ENCODE assay signal across 1 cellular context in the genomic region with DNA sequence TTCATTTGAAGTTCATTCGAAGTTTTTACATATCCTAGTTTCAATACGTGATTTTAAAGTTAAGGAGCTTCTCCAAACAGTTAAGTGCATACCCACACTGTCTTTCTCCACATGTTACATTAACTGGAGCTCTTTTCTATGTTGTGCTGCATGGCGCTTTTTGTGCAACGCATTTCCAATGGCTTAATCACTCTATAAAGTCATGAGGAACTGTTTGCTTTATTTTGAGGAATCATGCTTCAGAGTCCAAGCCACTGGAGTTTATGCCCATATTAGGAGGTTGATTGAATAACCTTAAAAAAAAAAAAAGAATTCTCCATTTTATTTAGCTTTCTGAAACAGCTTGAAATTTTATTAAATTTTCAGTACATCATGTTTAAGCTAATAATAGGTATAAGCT.
TF ChIP-seq lines count a peak whose summit lies in the region.

No MANE protein-coding gene starts in this region.

TF ChIP-seq in A549, 52 proteins besides CTCF, POLR2A, EP300 and RAD21 (continued from another document):
- TF ChIP-seq SREBF2 (IDR thresholded peaks at IDR 0.05) = no peak
- TF ChIP-seq, protein P1, sequence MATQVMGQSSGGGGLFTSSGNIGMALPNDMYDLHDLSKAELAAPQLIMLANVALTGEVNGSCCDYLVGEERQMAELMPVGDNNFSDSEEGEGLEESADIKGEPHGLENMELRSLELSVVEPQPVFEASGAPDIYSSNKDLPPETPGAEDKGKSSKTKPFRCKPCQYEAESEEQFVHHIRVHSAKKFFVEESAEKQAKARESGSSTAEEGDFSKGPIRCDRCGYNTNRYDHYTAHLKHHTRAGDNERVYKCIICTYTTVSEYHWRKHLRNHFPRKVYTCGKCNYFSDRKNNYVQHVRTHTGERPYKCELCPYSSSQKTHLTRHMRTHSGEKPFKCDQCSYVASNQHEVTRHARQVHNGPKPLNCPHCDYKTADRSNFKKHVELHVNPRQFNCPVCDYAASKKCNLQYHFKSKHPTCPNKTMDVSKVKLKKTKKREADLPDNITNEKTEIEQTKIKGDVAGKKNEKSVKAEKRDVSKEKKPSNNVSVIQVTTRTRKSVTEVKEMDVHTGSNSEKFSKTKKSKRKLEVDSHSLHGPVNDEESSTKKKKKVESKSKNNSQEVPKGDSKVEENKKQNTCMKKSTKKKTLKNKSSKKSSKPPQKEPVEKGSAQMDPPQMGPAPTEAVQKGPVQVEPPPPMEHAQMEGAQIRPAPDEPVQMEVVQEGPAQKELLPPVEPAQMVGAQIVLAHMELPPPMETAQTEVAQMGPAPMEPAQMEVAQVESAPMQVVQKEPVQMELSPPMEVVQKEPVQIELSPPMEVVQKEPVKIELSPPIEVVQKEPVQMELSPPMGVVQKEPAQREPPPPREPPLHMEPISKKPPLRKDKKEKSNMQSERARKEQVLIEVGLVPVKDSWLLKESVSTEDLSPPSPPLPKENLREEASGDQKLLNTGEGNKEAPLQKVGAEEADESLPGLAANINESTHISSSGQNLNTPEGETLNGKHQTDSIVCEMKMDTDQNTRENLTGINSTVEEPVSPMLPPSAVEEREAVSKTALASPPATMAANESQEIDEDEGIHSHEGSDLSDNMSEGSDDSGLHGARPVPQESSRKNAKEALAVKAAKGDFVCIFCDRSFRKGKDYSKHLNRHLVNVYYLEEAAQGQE (IDR thresholded peaks at IDR 0.05) = no peak
- TF ChIP-seq RFX5 (IDR thresholded peaks at IDR 0.05) = no peak
- no peak for TF ChIP-seq KDM1A (IDR thresholded peaks at IDR 0.05; ENCODE audit: low read depth)
- TF ChIP-seq TFCP2L1 (CRISPR knock-in tag; IDR thresholded peaks at IDR 0.05) = no peak
- peak; percentile 36; the same call in 1 of the 2 replicates for TF ChIP-seq FOSL2 (IDR thresholded peaks at IDR 0.05)
- TF ChIP-seq FOSL2 (CRISPR knock-in tag; IDR thresholded peaks at IDR 0.05) = peak; percentile 85
- TF ChIP-seq RCOR1 (IDR thresholded peaks at IDR 0.05; ENCODE audit: low read depth, low read length) = no peak
- no peak for TF ChIP-seq HOXA7 (CRISPR knock-in tag; IDR thresholded peaks at IDR 0.05)
- peak; percentile 59 for TF ChIP-seq ZFP36 (IDR thresholded peaks at IDR 0.05; ENCODE audit: borderline replicate concordance, partially characterized antibody)
- TF ChIP-seq BHLHE40 (IDR thresholded peaks at IDR 0.05; ENCODE audit: low read depth, low read length) = no peak
- TF ChIP-seq MAFK (IDR thresholded peaks at IDR 0.05; ENCODE audit: partially characterized antibody) = peak; percentile 29
- no peak for TF ChIP-seq KDM5A (IDR thresholded peaks at IDR 0.05)
- no peak for TF ChIP-seq PHF8 (IDR thresholded peaks at IDR 0.05; ENCODE audit: borderline replicate concordance, low read depth)
- no peak for TF ChIP-seq ZNF302 (CRISPR knock-in tag; IDR thresholded peaks at IDR 0.05)
- TF ChIP-seq JUN (IDR thresholded peaks at IDR 0.05) = no peak
